ENCODE assay signal across 17 cellular contexts in the genomic region with DNA sequence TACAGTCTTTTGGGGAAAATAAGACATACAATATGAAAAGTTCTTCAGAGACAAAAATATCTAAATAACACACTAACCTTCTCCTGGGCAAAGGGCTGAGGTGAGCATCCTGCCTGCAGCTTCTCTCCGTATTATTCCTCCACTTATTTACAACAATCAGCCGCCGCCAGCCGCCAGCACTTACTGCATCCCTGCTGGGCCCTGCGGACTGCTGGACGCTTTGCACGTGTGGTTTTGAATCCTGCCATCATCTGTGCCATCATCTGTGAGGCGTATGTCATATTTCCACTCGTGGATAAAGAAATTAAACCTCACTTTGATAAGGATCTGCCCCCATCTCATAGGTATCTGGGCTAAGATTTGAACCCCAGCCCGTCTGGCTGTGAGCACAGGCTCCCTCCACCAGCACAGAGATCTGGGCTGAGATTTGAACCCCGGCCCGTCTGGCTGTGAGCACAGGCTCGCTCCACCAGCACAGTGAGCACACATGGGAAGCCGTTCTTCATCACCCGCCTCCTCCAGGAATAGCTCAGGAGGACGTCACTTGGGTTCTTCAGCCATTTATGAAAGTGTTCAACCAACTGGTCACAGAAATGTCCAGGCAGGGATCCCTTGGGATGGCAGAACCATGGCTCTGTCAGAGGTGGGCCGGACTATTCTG. TPM values are rescaled to one million over a fixed set of nuclear protein-coding genes. Genes with fewer than 3 reads are reported as not detected.
DNase-seq lines count a peak whose midpoint lies in the region; ATAC-seq, FAIRE-seq and TF ChIP-seq lines count a peak whose summit lies in the region.
"Had no signal": no experiment of that assay in that cellular context is flagged by ENCODE, and none has a peak within 500 bp of the region (broad histone marks: within the 10 kb centered on the region; RNA-seq: fewer than 3 reads in every experiment).

No MANE protein-coding gene starts in this region.

- H3K27ac Mint-ChIP-seq in activated CD4-positive, alpha-beta T cell treated with anti-CD3 and anti-CD28 coated beads, Interleukin-2, amount 10 ng/mL, durations not matched to agents 24 days and 14 days: no peak overlapping the region
- H3K27ac Mint-ChIP-seq: CD8-positive, alpha-beta memory T cell; H9 had no signal

- H3K9ac ChIP-seq in kidney (ENCODE audit: low read length in 2 of 2) (no peak overlapping the region), colonic mucosa (ENCODE audit: low read depth in 2 of 2, low read length in 2 of 2) (no peak overlapping the region)
- H3K9ac ChIP-seq: BLaER1 had no signal

- no peak for ATAC-seq in HG02852 (IDR thresholded peaks at IDR 0.05; ENCODE audit: unreplicated experiment)

- no peak for TF ChIP-seq CTCF in kidney (IDR thresholded peaks at IDR 0.05; ENCODE audit: borderline replicate concordance, extremely low read depth, insufficient read depth)
- no peak for TF ChIP-seq CTCF in spleen (IDR thresholded peaks at IDR 0.05 in 8 of 11, conservative IDR thresholded peaks at IDR 0.05 in 3 of 11)
- TF ChIP-seq CTCF in colonic mucosa (IDR thresholded peaks at IDR 0.05): no peak

- 77 to 91% (median 87%) methylated on average over 17 of the region's 17 CpGs for WGBS in spleen, 5 donors

- no peaks in the 10 kb centered on the region for H3K4me1 Mint-ChIP-seq in activated CD4-positive, alpha-beta T cell treated with anti-CD3 and anti-CD28 coated beads, Interleukin-2, amount 10 ng/mL, durations not matched to agents 24 days and 14 days
- H3K4me1 Mint-ChIP-seq: CD8-positive, alpha-beta memory T cell had no signal

- FAIRE-seq in kidney (lab: Jason Lieb, UNC): no peak
- FAIRE-seq: GM19239 had no signal

- peaks cover under 1% of the 10 kb centered on the region for H3K27me3 Mint-ChIP-seq in activated CD4-positive, alpha-beta T cell treated with anti-CD3 and anti-CD28 coated beads, Interleukin-2, amount 10 ng/mL, durations not matched to agents 24 days and 14 days

- H3K27ac ChIP-seq in kidney (ENCODE audit: low read depth in 2 of 2, low read length in 2 of 2) (no peak overlapping the region), spleen (no peak overlapping the region), colonic mucosa (no peak overlapping the region)
- H3K27ac ChIP-seq: BLaER1 had no signal

- H3K27me3 ChIP-seq in spleen (replicated peaks in 1 of 7) (peaks cover 0 to 32% (median 0%) of the 10 kb centered on the region in 7 donors), colonic mucosa (no peaks in the 10 kb centered on the region)
- H3K27me3 ChIP-seq: BLaER1 had no signal

- H3K4me1 ChIP-seq in kidney (ENCODE audit: control insufficient read depth in 1 of 2, insufficient read depth in 1 of 2, low read depth in 1 of 2, low read length in 2 of 2): no peaks in the 10 kb centered on the region
- no peaks in the 10 kb centered on the region for H3K4me1 ChIP-seq in spleen
- no peaks in the 10 kb centered on the region for H3K4me1 ChIP-seq in colonic mucosa
- H3K4me1 ChIP-seq: Caco-2 had no signal

- no peak for TF ChIP-seq POLR2A in spleen (IDR thresholded peaks at IDR 0.05)

- H3K36me3 Mint-ChIP-seq in activated CD4-positive, alpha-beta T cell treated with anti-CD3 and anti-CD28 coated beads, Interleukin-2, amount 10 ng/mL, durations not matched to agents 24 days and 14 days (ENCODE audit: low read depth): no peaks in the 10 kb centered on the region
- H3K36me3 Mint-ChIP-seq: CD8-positive, alpha-beta memory T cell had no signal

- intact Hi-C loops in kidney (cut with DNase I): no loop called here
- intact Hi-C loops in spleen (cut with DNase I; ENCODE audit: low total_unique reads): no loop called here
- intact Hi-C loops in colonic mucosa (cut with DNase I): no loop called here
- intact Hi-C loops in activated CD4-positive, alpha-beta T cell treated with anti-CD3 and anti-CD28 coated beads, Interleukin-2, amount 10 ng/mL, durations not matched to agents 24 days and 14 days (cut with micrococcal nuclease): no loop called here

- DNase-seq in NCI-H510A treated with DMSO at 0.1 percent for 48 hours (lab: John Stamatoyannopoulos, UW): peak; percentile 26
- no peak for DNase-seq in NCI-H510A (lab: John Stamatoyannopoulos, UW)
- peak; percentile 13 for DNase-seq in NCI-H2227 treated with DMSO at 0.1 percent for 48 hours (lab: John Stamatoyannopoulos, UW)
- DNase-seq in kidney: peak; percentile 32
- DNase-seq in spleen: peak; percentile 58
- DNase-seq in colonic mucosa: no peak
- DNase-seq in activated CD4-positive, alpha-beta T cell treated with anti-CD3 and anti-CD28 coated beads, Interleukin-2, amount 10 ng/mL, durations not matched to agents 24 days and 14 days: no peak
- DNase-seq: 8988T; AML-193; Caco-2; CD8-positive, alpha-beta memory T cell; GF-D8; GOT3; H9 had no signal

- H3K4me3 ChIP-seq in kidney (ENCODE audit: low read length in 2 of 2) (no peak overlapping the region), spleen (no peak overlapping the region), colonic mucosa (no peak overlapping the region)
- H3K4me3 ChIP-seq: BLaER1 had no signal

- no peaks in the 10 kb centered on the region for H3K9me3 ChIP-seq in kidney (ENCODE audit: control insufficient read depth in 1 of 2, low read length in 2 of 2)
- no peaks in the 10 kb centered on the region for H3K9me3 ChIP-seq in spleen
- H3K9me3 ChIP-seq in colonic mucosa: no peaks in the 10 kb centered on the region
- H3K9me3 ChIP-seq: BLaER1, Caco-2 had no signal

- no peaks in the 10 kb centered on the region for H3K9me3 Mint-ChIP-seq in activated CD4-positive, alpha-beta T cell treated with anti-CD3 and anti-CD28 coated beads, Interleukin-2, amount 10 ng/mL, durations not matched to agents 24 days and 14 days
- H3K9me3 Mint-ChIP-seq: CD8-positive, alpha-beta memory T cell; H9 had no signal

- H3K36me3 ChIP-seq in kidney (ENCODE audit: control insufficient read depth in 1 of 2, insufficient read depth in 2 of 2, low read length in 2 of 2) (no peaks in the 10 kb centered on the region), spleen (no peaks in the 10 kb centered on the region), colonic mucosa (no peaks in the 10 kb centered on the region)
- H3K36me3 ChIP-seq: BLaER1 had no signal

- no peak overlapping the region for H3K4me3 Mint-ChIP-seq in activated CD4-positive, alpha-beta T cell treated with anti-CD3 and anti-CD28 coated beads, Interleukin-2, amount 10 ng/mL, durations not matched to agents 24 days and 14 days
- H3K4me3 Mint-ChIP-seq: CD8-positive, alpha-beta memory T cell; H9 had no signal

RNA-seq across cellular contexts. Expression of gene TUBGCP3, which starts 35.2 kb away (rescaled TPM):
- total RNA-seq in kidney (33.2 TPM), spleen (10 to 100 TPM; 35.3 to 69.8 (median 55.1) TPM), colonic mucosa (10 to 100 TPM; 24.9 to 39.4 TPM)
- polyA plus RNA-seq in kidney (ENCODE audit: insufficient read depth, low read depth, low replicate concordance) (9.1 TPM), spleen (10 to 100 TPM in 2 of 3 donors, 1 to 10 TPM in 1; 9.1 to 14.9 (median 11.3) TPM)
- total RNA-seq in activated CD4-positive, alpha-beta T cell treated with anti-CD3 and anti-CD28 coated beads, Interleukin-2, amount 10 ng/mL, durations not matched to agents 24 days and 14 days: 64.0 and 69.3 TPM in 2 replicates

Comparison
In these comparisons a context has a peak if more than half of its experiments do, and no peak if none do; other contexts are left out.
1. DNase-seq: peak in NCI-H510A treated with DMSO at 0.1 percent for 48 hours (single experiment), NCI-H2227 treated with DMSO at 0.1 percent for 48 hours (single experiment), kidney (single experiment) and spleen (single experiment); none in NCI-H510A (single experiment), colonic mucosa (single experiment) and activated CD4-positive, alpha-beta T cell treated with anti-CD3 and anti-CD28 coated beads, Interleukin-2, amount 10 ng/mL, durations not matched to agents 24 days and 14 days (single experiment).